ENCODE assay signal across 23 cellular contexts in the genomic region with DNA sequence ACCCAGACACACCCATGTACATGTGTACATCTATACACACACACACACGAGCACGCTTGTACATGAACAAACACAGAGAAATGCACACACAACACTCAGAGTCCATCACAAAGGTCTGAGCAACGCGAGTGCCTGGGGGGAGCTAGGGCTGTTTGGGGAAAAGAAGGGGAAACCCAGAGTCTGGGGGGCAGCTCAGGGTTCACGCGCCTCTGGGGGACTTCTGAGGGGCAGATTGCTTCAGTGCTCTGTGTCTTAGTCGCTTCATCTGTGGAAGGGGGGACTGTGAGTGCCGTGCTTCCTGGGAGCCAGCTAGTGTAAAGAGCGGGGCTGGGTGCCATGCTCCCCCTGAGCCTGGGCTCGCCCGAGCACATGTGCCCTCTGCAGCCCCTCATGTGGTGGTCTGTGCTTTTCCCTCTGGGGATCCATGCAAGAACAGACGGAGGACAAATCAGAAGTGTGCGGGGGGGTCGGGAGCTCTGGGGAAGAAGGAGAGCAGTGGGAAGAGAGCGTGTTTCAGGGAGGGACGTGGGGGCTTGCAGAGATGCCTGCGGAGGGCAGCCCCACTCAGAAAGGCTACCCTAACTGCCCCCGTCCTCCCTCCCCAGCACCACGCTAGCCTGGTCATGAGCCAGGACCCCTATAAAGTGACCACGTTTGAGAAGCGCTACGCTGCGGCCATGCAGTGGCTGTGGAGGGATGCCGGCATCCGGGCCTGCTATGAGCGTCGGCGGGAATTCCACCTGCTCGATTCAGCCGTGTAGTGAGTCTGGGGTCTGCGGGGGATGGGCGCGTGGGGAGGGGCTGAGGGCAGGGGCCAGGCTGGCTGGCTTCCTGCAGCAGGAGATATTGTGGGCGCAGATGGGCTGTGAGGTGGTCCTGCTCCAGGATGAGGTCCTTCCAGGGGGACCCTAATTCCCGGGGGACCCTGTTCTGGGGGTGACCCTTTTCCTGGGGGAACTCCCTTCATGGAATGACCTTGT. TPM values are rescaled to one million over a fixed set of nuclear protein-coding genes. Genes with fewer than 3 reads are reported as not detected.
A peak's percentile ranks its signal among the peaks of the same experiment; 100 is the strongest.
DNase-seq lines count a peak whose midpoint lies in the region; ATAC-seq and TF ChIP-seq lines count a peak whose summit lies in the region.
"Had no signal": no experiment of that assay in that cellular context is flagged by ENCODE, and none has a peak within 500 bp of the region (broad histone marks: within the 10 kb centered on the region; RNA-seq: fewer than 3 reads in every experiment).

No MANE protein-coding gene starts in this region.

- CTCF ChIA-PET in WTC11 (lab: Charles Lee): interaction anchor here (1.0 kb wide), 1 partner anchor 199 kb away, joined by 4 read pairs; no protein-coding TSS in a partner anchor

- H3K9ac ChIP-seq in neural progenitor cell: no peak overlapping the region

- ATAC-seq in WTC11 (no peak; the same call in 1 of the 2 replicates), GM18502 (IDR thresholded peaks at IDR 0.05; ENCODE audit: poor library complexity, unreplicated experiment) (no peak)
- ATAC-seq: lower lobe of right lung; Panc1; sciatic nerve; stimulated activated naive CD8-positive, alpha-beta T cell treated with anti-CD3 and anti-CD28 coated beads, Interleukin-15, amount 100 ng/mL, for 72 hours; T-cell had no signal

- intact Hi-C loops in CD14-positive monocyte (cut with micrococcal nuclease): loop anchor here in 1 of 2 donors (5.0 kb wide), 1 partner anchor 32 kb away; no protein-coding TSS in a partner anchor

- H4K20me1 ChIP-seq in neural progenitor cell (ENCODE audit: low read depth): no peaks in the 10 kb centered on the region

- H3K27me3 ChIP-seq in GM06990 (replicated peaks; ENCODE audit: control insufficient read depth, insufficient read depth, low read length): no peaks in the 10 kb centered on the region
- no peaks in the 10 kb centered on the region for H3K27me3 ChIP-seq in neural progenitor cell
- no peaks in the 10 kb centered on the region for H3K27me3 ChIP-seq in HAP-1 (ENCODE audit: low read depth)
- H3K27me3 ChIP-seq: thyroid gland had no signal

- no peak overlapping the region for H3K27ac ChIP-seq in neural progenitor cell
- H3K27ac ChIP-seq: lower lobe of right lung, thyroid gland had no signal

- H3K9me3 ChIP-seq in neural progenitor cell (ENCODE audit: low read depth) (no peaks in the 10 kb centered on the region), HAP-1 (no peaks in the 10 kb centered on the region)
- H3K9me3 ChIP-seq: lower lobe of right lung, thyroid gland had no signal

- no peaks in the 10 kb centered on the region; the same call in none of the 2 replicates for H3K36me3 ChIP-seq in GM06990 (ENCODE audit: control insufficient read depth, insufficient read depth, low read length)
- H3K36me3 ChIP-seq in neural progenitor cell: no peaks in the 10 kb centered on the region
- H3K36me3 ChIP-seq in HAP-1 (replicated peaks): no peaks in the 10 kb centered on the region
- H3K36me3 ChIP-seq: thyroid gland had no signal

- H3K27me3 Mint-ChIP-seq in CD14-positive monocyte (ENCODE audit: low read depth in 3 of 3) (peaks cover 0 to 4% (median under 1%) of the 10 kb centered on the region in 3 donors), WTC11 (ENCODE audit: low read depth) (no peaks in the 10 kb centered on the region; the same call in 1 of the 2 replicates), neural progenitor cell (ENCODE audit: insufficient read depth, low read depth) (peaks cover 12% of the 10 kb centered on the region)
- H3K27me3 Mint-ChIP-seq: stimulated activated naive CD8-positive, alpha-beta T cell treated with anti-CD3 and anti-CD28 coated beads, Interleukin-15, amount 100 ng/mL, for 72 hours; T-cell had no signal

- peaks cover 27 to 37% of the 10 kb centered on the region in 2 donors for H3K36me3 Mint-ChIP-seq in CD14-positive monocyte
- no peaks in the 10 kb centered on the region for H3K36me3 Mint-ChIP-seq in WTC11
- no peaks in the 10 kb centered on the region for H3K36me3 Mint-ChIP-seq in neural progenitor cell
- H3K36me3 Mint-ChIP-seq: IgD-negative memory B cell, T-cell had no signal

- peaks cover 3% of the 10 kb centered on the region for H3K4me1 ChIP-seq in neural progenitor cell
- H3K4me1 ChIP-seq in HAP-1: no peaks in the 10 kb centered on the region
- H3K4me1 ChIP-seq: thyroid gland had no signal

- in situ Hi-C loops in HAP-1 (cut with MboI; ENCODE audit: low sequenced_read_pairs): no loop called here

- DNase-seq in CD14-positive monocyte (ENCODE audit: low spot score) (peak; percentile 37), GM06990 (ENCODE audit: extremely low read depth, insufficient read length) (no peak), WTC11 (ENCODE audit: low spot score) (no peak), neural progenitor cell (ENCODE audit: low spot score) (peak; percentile 29), HAP-1 (ENCODE audit: low spot score in 2 of 2) (no peak)
- DNase-seq in NK-92 treated with Interleukin-12 subunit alpha and Interleukin-12 subunit beta, amount 100 ng/mL, for 24 hours (lab: John Stamatoyannopoulos, UW): no peak
- DNase-seq: activated effector memory CD4-positive, alpha-beta T cell treated with Interleukin-2 at 50 U/mL for 16 hours; DMS153; GF-D8; kidney glomerular epithelial cell; lower lobe of right lung; NCI-H1417 treated with DMSO at 0.1 percent for 48 hours; NCI-H2107; NCI-H510A; SIG-M5; stimulated activated naive CD8-positive, alpha-beta T cell treated with anti-CD3 and anti-CD28 coated beads, Interleukin-15, amount 100 ng/mL, for 72 hours; T-cell; thyroid gland had no signal

- TF ChIP-seq CTCF in CD14-positive monocyte (IDR thresholded peaks at IDR 0.05): no peak
- no peak for TF ChIP-seq CTCF in GM06990 (IDR thresholded peaks at IDR 0.05; ENCODE audit: insufficient read depth, low read length, poor library complexity, severe bottlenecking)
- TF ChIP-seq CTCF in WTC11 (IDR thresholded peaks at IDR 0.05): no peak
- no peak for TF ChIP-seq CTCF in neural progenitor cell (IDR thresholded peaks at IDR 0.05)

- H3K4me3 Mint-ChIP-seq in CD14-positive monocyte (no peak overlapping the region), WTC11 (0 out of 2 replicates have a peak overlapping the region, but pooled peaks have one; percentile 15), neural progenitor cell (no peak overlapping the region)
- H3K4me3 Mint-ChIP-seq: IgD-negative memory B cell; stimulated activated naive CD8-positive, alpha-beta T cell treated with anti-CD3 and anti-CD28 coated beads, Interleukin-15, amount 100 ng/mL, for 72 hours; T-cell had no signal

- H3K27ac Mint-ChIP-seq in CD14-positive monocyte (peak overlapping the region in 2 of 7 donors; percentile 51 to 54), WTC11 (no peak overlapping the region), neural progenitor cell (peak overlapping the region; percentile 42)
- H3K27ac Mint-ChIP-seq: T-cell had no signal

- H3K4me3 ChIP-seq in GM06990 (replicated peaks; ENCODE audit: low read depth, low read length) (peak overlapping the region; percentile 42), neural progenitor cell (no peak overlapping the region), HAP-1 (no peak overlapping the region)
- H3K4me3 ChIP-seq: lower lobe of right lung, thyroid gland had no signal

- H3F3A ChIP-seq in neural progenitor cell (ENCODE audit: low read depth): no peaks in the 10 kb centered on the region

- POLR2A ChIA-PET in WTC11 (lab: Charles Lee): no interaction called here

- H3K4me2 ChIP-seq in neural progenitor cell: no peak overlapping the region

- peak overlapping the region; percentile 76 for H2AFZ ChIP-seq in neural progenitor cell (replicated peaks)

- H3K4me1 Mint-ChIP-seq in CD14-positive monocyte (peaks cover 16% of the 10 kb centered on the region), WTC11 (peaks cover 3% of the 10 kb centered on the region; the same call in 1 of the 2 replicates), neural progenitor cell (peaks cover 11% of the 10 kb centered on the region)

- H3K79me2 ChIP-seq in neural progenitor cell (ENCODE audit: low read depth): no peaks in the 10 kb centered on the region

- no peaks in the 10 kb centered on the region for H3K9me3 Mint-ChIP-seq in CD14-positive monocyte
- no peaks in the 10 kb centered on the region for H3K9me3 Mint-ChIP-seq in WTC11
- no peaks in the 10 kb centered on the region for H3K9me3 Mint-ChIP-seq in neural progenitor cell
- H3K9me3 Mint-ChIP-seq: stimulated activated naive CD8-positive, alpha-beta T cell treated with anti-CD3 and anti-CD28 coated beads, Interleukin-15, amount 100 ng/mL, for 72 hours; T-cell had no signal

TF ChIP-seq in WTC11, 78 proteins besides CTCF, POLR2A, EP300 and RAD21:
- no peak for TF ChIP-seq ZNF423 (CRISPR knock-in tag; IDR thresholded peaks at IDR 0.05)

RNA-seq across cellular contexts. Expression of a gene that starts 14.0 kb away (rescaled TPM):
- polyA plus RNA-seq in CD14-positive monocyte: 10 to 100 TPM; 38.7 to 41.3 TPM
- 0.22 to 0.44 TPM (median 0.37 TPM) in 3 replicates for total RNA-seq in WTC11 (2021)
- not detected in 2 replicates for total RNA-seq in neural progenitor cell (ENCODE audit: low replicate concordance)
- polyA plus RNA-seq: IgD-negative memory B cell, neural cell had no signal

RNA-seq across cellular contexts. Expression of a gene that starts 28.8 kb away (rescaled TPM):
- 100 to 1,000 TPM; 105 to 131 TPM for polyA plus RNA-seq in CD14-positive monocyte
- 0.27 to 0.37 TPM (median 0.28 TPM) in 3 replicates for total RNA-seq in WTC11 (2021)
- not detected in 2 replicates for total RNA-seq in neural progenitor cell (ENCODE audit: low replicate concordance)
- polyA plus RNA-seq: neural cell had no signal

RNA-seq across cellular contexts. Expression of a gene that starts 35.9 kb away (rescaled TPM):
- polyA plus RNA-seq in CD14-positive monocyte: 10 to 100 TPM; 28.6 to 34.5 TPM
- total RNA-seq in WTC11 (2021) (99.9 to 113 TPM (median 105 TPM) in 3 replicates), neural progenitor cell (ENCODE audit: low replicate concordance) (12.2 and 50.8 TPM in 2 replicates)

RNA-seq across cellular contexts. Expression of a gene that starts 55.7 kb away (rescaled TPM):
- polyA plus RNA-seq in CD14-positive monocyte: under 1 TPM; 0.25 to 0.37 TPM
- total RNA-seq in WTC11 (2021): 22.4 to 27.2 TPM (median 23.5 TPM) in 3 replicates
- total RNA-seq in neural progenitor cell (ENCODE audit: low replicate concordance): 12.4 and 19.5 TPM in 2 replicates

Comparison
In these comparisons a context has a peak if more than half of its experiments do, and no peak if none do; other contexts are left out.
1. DNase-seq: peak in CD14-positive monocyte (single experiment) and neural progenitor cell (single experiment); none in GM06990 (single experiment), WTC11 (single experiment), HAP-1 (0 of 2) and NK-92 treated with Interleukin-12 subunit alpha and Interleukin-12 subunit beta, amount 100 ng/mL, for 24 hours (single experiment).